1 cellular context compared by ENCODE assay signal in the genomic region with DNA sequence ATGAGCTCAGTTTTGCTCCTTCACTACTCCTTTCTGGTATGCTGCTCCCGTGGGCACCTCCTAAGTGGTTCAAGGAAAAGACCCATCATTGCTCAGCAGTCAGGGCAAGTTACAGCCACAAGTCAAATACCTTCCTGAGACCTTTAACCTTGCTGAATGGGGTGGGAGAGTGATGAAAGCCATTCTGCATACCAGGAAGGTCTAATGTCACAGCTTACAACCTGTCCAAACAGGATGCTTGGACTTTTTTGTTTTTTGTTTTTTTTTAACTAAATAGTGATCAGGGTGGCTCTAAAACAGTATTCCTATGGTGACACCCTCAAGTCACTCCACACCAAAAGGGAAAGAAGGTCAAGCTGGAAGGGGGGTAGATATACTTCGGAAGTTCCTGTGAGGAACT.
A peak's percentile ranks its signal among the peaks of the same experiment; 100 is the strongest.
TF ChIP-seq lines count a peak whose summit lies in the region.

No MANE protein-coding gene starts in this region.

TF ChIP-seq in HepG2, 621 proteins besides CTCF, POLR2A, EP300 and RAD21 (continued from another document):
- TF ChIP-seq, protein P1, sequence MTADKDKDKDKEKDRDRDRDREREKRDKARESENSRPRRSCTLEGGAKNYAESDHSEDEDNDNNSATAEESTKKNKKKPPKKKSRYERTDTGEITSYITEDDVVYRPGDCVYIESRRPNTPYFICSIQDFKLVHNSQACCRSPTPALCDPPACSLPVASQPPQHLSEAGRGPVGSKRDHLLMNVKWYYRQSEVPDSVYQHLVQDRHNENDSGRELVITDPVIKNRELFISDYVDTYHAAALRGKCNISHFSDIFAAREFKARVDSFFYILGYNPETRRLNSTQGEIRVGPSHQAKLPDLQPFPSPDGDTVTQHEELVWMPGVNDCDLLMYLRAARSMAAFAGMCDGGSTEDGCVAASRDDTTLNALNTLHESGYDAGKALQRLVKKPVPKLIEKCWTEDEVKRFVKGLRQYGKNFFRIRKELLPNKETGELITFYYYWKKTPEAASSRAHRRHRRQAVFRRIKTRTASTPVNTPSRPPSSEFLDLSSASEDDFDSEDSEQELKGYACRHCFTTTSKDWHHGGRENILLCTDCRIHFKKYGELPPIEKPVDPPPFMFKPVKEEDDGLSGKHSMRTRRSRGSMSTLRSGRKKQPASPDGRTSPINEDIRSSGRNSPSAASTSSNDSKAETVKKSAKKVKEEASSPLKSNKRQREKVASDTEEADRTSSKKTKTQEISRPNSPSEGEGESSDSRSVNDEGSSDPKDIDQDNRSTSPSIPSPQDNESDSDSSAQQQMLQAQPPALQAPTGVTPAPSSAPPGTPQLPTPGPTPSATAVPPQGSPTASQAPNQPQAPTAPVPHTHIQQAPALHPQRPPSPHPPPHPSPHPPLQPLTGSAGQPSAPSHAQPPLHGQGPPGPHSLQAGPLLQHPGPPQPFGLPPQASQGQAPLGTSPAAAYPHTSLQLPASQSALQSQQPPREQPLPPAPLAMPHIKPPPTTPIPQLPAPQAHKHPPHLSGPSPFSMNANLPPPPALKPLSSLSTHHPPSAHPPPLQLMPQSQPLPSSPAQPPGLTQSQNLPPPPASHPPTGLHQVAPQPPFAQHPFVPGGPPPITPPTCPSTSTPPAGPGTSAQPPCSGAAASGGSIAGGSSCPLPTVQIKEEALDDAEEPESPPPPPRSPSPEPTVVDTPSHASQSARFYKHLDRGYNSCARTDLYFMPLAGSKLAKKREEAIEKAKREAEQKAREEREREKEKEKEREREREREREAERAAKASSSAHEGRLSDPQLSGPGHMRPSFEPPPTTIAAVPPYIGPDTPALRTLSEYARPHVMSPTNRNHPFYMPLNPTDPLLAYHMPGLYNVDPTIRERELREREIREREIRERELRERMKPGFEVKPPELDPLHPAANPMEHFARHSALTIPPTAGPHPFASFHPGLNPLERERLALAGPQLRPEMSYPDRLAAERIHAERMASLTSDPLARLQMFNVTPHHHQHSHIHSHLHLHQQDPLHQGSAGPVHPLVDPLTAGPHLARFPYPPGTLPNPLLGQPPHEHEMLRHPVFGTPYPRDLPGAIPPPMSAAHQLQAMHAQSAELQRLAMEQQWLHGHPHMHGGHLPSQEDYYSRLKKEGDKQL (CRISPR knock-in tag; IDR thresholded peaks at IDR 0.05; ENCODE audit: low read depth) = no peak
- TF ChIP-seq RBAK (CRISPR knock-in tag; IDR thresholded peaks at IDR 0.05) = no peak
- TF ChIP-seq, protein P2, sequence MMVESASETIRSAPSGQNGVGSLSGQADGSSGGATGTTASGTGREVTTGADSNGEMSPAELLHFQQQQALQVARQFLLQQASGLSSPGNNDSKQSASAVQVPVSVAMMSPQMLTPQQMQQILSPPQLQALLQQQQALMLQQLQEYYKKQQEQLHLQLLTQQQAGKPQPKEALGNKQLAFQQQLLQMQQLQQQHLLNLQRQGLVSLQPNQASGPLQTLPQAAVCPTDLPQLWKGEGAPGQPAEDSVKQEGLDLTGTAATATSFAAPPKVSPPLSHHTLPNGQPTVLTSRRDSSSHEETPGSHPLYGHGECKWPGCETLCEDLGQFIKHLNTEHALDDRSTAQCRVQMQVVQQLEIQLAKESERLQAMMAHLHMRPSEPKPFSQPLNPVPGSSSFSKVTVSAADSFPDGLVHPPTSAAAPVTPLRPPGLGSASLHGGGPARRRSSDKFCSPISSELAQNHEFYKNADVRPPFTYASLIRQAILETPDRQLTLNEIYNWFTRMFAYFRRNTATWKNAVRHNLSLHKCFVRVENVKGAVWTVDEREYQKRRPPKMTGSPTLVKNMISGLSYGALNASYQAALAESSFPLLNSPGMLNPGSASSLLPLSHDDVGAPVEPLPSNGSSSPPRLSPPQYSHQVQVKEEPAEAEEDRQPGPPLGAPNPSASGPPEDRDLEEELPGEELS (CRISPR knock-in tag; IDR thresholded peaks at IDR 0.05) = peak; percentile 59; the same call in 1 of the 2 replicates
- no peak for TF ChIP-seq KDM5A (IDR thresholded peaks at IDR 0.05; ENCODE audit: borderline replicate concordance, low read length)
- TF ChIP-seq SOX6 (IDR thresholded peaks at IDR 0.05) = no peak
- TF ChIP-seq SOX6 (CRISPR knock-in tag; IDR thresholded peaks at IDR 0.05) = peak; percentile 37; the same call in 1 of the 2 replicates
- TF ChIP-seq HDAC2 (CRISPR knock-in tag; IDR thresholded peaks at IDR 0.05) = peak; percentile 31; the same call in 1 of the 2 replicates
- TF ChIP-seq ZNF12 (CRISPR knock-in tag; IDR thresholded peaks at IDR 0.05) = peak; percentile 74; the same call in 1 of the 2 replicates
